ENCODE assay signal across 13 cellular contexts in genomic region chr20:64145458-64146300, GRCh38. TPM values are rescaled to one million over a fixed set of nuclear protein-coding genes. Genes with fewer than 3 reads are reported as not detected.
A peak's percentile ranks its signal among the peaks of the same experiment; 100 is the strongest.
DNase-seq lines count a peak whose midpoint lies in the region; ATAC-seq, FAIRE-seq and TF ChIP-seq lines count a peak whose summit lies in the region.
"Had no signal": no experiment of that assay in that cellular context is flagged by ENCODE, and none has a peak within 500 bp of the region (broad histone marks: within the 10 kb centered on the region; RNA-seq: fewer than 3 reads in every experiment).

No MANE protein-coding gene starts in this region.

- DNase-seq in activated naive CD4-positive, alpha-beta T cell treated with anti-CD3 and anti-CD28 coated beads, Interleukin-2, amount 50 U/mL, for 16 hours, result peak; percentile 11
- no peak for DNase-seq in activated naive CD4-positive, alpha-beta T cell (lab: John Stamatoyannopoulos, UW)
- DNase-seq in HL-60 (ENCODE audit: low read depth in 1 of 2, low spot score in 1 of 2) (peak in 1 of 2 experiments; percentile 12), K562 (ENCODE audit: extremely low read depth in 1 of 4, low spot score in 3 of 4) (peak; percentile 41 to 65 (median 52)), sigmoid colon (peak; percentile 42), NCI-H1105 (lab: John Stamatoyannopoulos, UW) (no peak), GM23248 (no peak)
- DNase-seq: T-helper 9 cell had no signal

- H3K27ac ChIP-seq in HL-60 (replicated peaks) (no peak overlapping the region), K562 (ENCODE audit: extremely low read depth, low read depth, low read length) (no peak overlapping the region), sigmoid colon (no peak overlapping the region), GM23248 (no peak overlapping the region)
- H3K27ac ChIP-seq: heart left ventricle had no signal

- intact Hi-C loops in K562 (cut with micrococcal nuclease), result no loop called here
- intact Hi-C loops in sigmoid colon (cut with DNase I), result no loop called here

- no peak overlapping the region for H3K9ac ChIP-seq in K562 (ENCODE audit: insufficient read depth in 1 of 2, low read depth in 2 of 2, low read length in 2 of 2)
- H3K9ac ChIP-seq in GM23248, result no peak overlapping the region

- H2AFZ ChIP-seq in K562 (ENCODE audit: low read depth, low read length) (no peak overlapping the region), GM23248 (no peak overlapping the region)

- ATAC-seq in K562, result peak; percentile 57; the same call in 2 of the 3 replicates
- no peak for ATAC-seq in GM18909 (IDR thresholded peaks at IDR 0.05; ENCODE audit: poor library complexity, unreplicated experiment)
- ATAC-seq: heart left ventricle had no signal

- FAIRE-seq in K562 (lab: Jason Lieb, UNC), result peak; percentile 44

- peak; percentile 4 for TF ChIP-seq CTCF in HL-60 (IDR thresholded peaks at IDR 0.05; ENCODE audit: insufficient read depth, low read length)
- TF ChIP-seq CTCF in K562 (IDR thresholded peaks at IDR 0.05 in 2 of 3, conservative IDR thresholded peaks at IDR 0.05 in 1 of 3; ENCODE audit: insufficient read depth in 2 of 3, low read depth in 1 of 3, low read length in 3 of 3), result peak; percentile 43 to 74 (median 69)
- no peak for TF ChIP-seq CTCF in sigmoid colon (IDR thresholded peaks at IDR 0.05)

- H3K4me2 ChIP-seq in K562 (ENCODE audit: insufficient read depth, low read length) (no peak overlapping the region), GM23248 (ENCODE audit: unreplicated experiment) (no peak overlapping the region)

- POLR2A ChIA-PET in K562 (lab: Yijun Ruan, JAX), result interaction anchor here (0.6 kb wide), 1 partner anchor 457 kb away, joined by 3 read pairs; no protein-coding TSS in a partner anchor

- BruUV-seq in K562 (replicated peaks; lab: Mats Ljungman, UMichigan), result no TSS peak

- H3K27me3 ChIP-seq in HL-60 (ENCODE audit: insufficient read depth, poor library complexity, severe bottlenecking), result no peaks in the 10 kb centered on the region
- peaks cover 6 to 32% of the 10 kb centered on the region in 2 experiments; a peak in 4 of 5 replicates for H3K27me3 ChIP-seq in K562 (ENCODE audit: control insufficient read depth in 2 of 2, insufficient read depth in 2 of 2, low read length in 2 of 2)
- peaks cover 0 to 48% (median 25%) of the 10 kb centered on the region in 3 donors for H3K27me3 ChIP-seq in sigmoid colon
- 0 out of 2 replicates have a peak, but pooled peaks cover 8% of the 10 kb centered on the region for H3K27me3 ChIP-seq in GM23248 (replicated peaks; ENCODE audit: insufficient read depth)

- H4K20me1 ChIP-seq in K562 (replicated peaks; ENCODE audit: control insufficient read depth, insufficient read depth, low read length) (no peaks in the 10 kb centered on the region), GM23248 (ENCODE audit: insufficient read depth) (no peaks in the 10 kb centered on the region)

- H3F3A ChIP-seq in GM23248 (ENCODE audit: insufficient read depth), result no peaks in the 10 kb centered on the region

- no peaks in the 10 kb centered on the region for H3K9me1 ChIP-seq in K562 (ENCODE audit: control insufficient read depth, insufficient read depth, low read length)

- CTCF ChIA-PET in K562 (lab: Yijun Ruan, JAX; ENCODE audit: low intra/inter-chr PET ratio), result no interaction called here

- TF ChIP-seq EP300 in K562 (IDR thresholded peaks at IDR 0.05; ENCODE audit: low read length) (no peak), sigmoid colon (IDR thresholded peaks at IDR 0.05) (no peak)

- TF ChIP-seq POLR2A in K562 (conservative IDR thresholded peaks at IDR 0.05) (no peak), sigmoid colon (IDR thresholded peaks at IDR 0.05) (no peak)

- in situ Hi-C loops in K562 (cut with MboI), result no loop called here
- in situ Hi-C loops in GM23248 (cut with MboI), result no loop called here

- no peaks in the 10 kb centered on the region for H3K79me2 ChIP-seq in K562 (ENCODE audit: control insufficient read depth, insufficient read depth, low read length)
- no peaks in the 10 kb centered on the region for H3K79me2 ChIP-seq in GM23248 (ENCODE audit: insufficient read depth)

- WGBS in K562 (ENCODE audit: insufficient coverage, low coverage, missing lambda C conversion rate), result 4% methylated on average over 17 of the region's 17 CpGs
- 88 to 91% methylated on average over 17 of the region's 17 CpGs for WGBS in sigmoid colon, 2 donors
- 49% methylated on average over 17 of the region's 17 CpGs for WGBS in GM23248 (ENCODE audit: low coverage in 1 of 2, low lambda C conversion rate in 2 of 2, missing lambda C conversion rate in 2 of 2), 2 experiments

- no peak overlapping the region for H3K4me3 ChIP-seq in HL-60 (replicated peaks; ENCODE audit: insufficient read depth, low read length)
- H3K4me3 ChIP-seq in K562, result no peak overlapping the region
- H3K4me3 ChIP-seq in sigmoid colon, result no peak overlapping the region
- H3K4me3 ChIP-seq in GM23248, result no peak overlapping the region
- H3K4me3 ChIP-seq: heart left ventricle had no signal

- peaks cover 19% of the 10 kb centered on the region for H3K9me3 ChIP-seq in K562 (replicated peaks; ENCODE audit: control insufficient read depth, insufficient read depth, low read depth, low read length)
- H3K9me3 ChIP-seq in sigmoid colon, result peaks cover 0 to 6% (median 2%) of the 10 kb centered on the region in 4 donors
- no peaks in the 10 kb centered on the region for H3K9me3 ChIP-seq in GM23248 (ENCODE audit: low read depth)

- H3K36me3 ChIP-seq in K562 (ENCODE audit: control insufficient read depth, insufficient read depth, low read length), result no peaks in the 10 kb centered on the region
- H3K36me3 ChIP-seq in sigmoid colon, result no peaks in the 10 kb centered on the region
- no peaks in the 10 kb centered on the region for H3K36me3 ChIP-seq in GM23248 (ENCODE audit: low read depth)
- H3K36me3 ChIP-seq: heart left ventricle had no signal

- H3K9me2 ChIP-seq in GM23248 (ENCODE audit: insufficient read depth), result no peaks in the 10 kb centered on the region

- H3K4me1 ChIP-seq in K562 (replicated peaks in 1 of 2; ENCODE audit: control insufficient read depth in 2 of 2, insufficient read depth in 2 of 2, low read length in 2 of 2) (no peaks in the 10 kb centered on the region), sigmoid colon (no peaks in the 10 kb centered on the region), GM23248 (ENCODE audit: insufficient read depth) (no peaks in the 10 kb centered on the region)
- H3K4me1 ChIP-seq: heart left ventricle had no signal

- TF ChIP-seq RAD21 in K562 (CRISPR knock-in tag; conservative IDR thresholded peaks at IDR 0.05 in 1 of 2, IDR thresholded peaks at IDR 0.05 in 1 of 2), result peak in 1 of 2 experiments; percentile 36; a peak in 2 of 4 replicates

TF ChIP-seq in K562, 482 proteins besides CTCF, POLR2A, EP300 and RAD21 (continues in another document):
- TF ChIP-seq SP2 (IDR thresholded peaks at IDR 0.05; ENCODE audit: extremely low read depth, low read depth, low read length, poor library complexity, severe bottlenecking) (no peak), RFX5 (IDR thresholded peaks at IDR 0.05; ENCODE audit: low read depth, low read length) (no peak)

RNA-seq across cellular contexts. Expression of gene MYT1, which starts 18.6 kb away (rescaled TPM):
- 0.14 TPM in 1 of 2 replicates, not detected in the other for total RNA-seq in K562 (2011; cell fraction: chromatin; rRNA removed; ENCODE audit: low replicate concordance)
- 0.26 TPM in 1 of 2 replicates, not detected in the other for total RNA-seq in K562 (2011; cell fraction: nucleolus; rRNA removed)
- total RNA-seq in K562 (2011; cell fraction: nucleoplasm; rRNA removed), result not detected in 2 replicates
- total RNA-seq in K562 (2014; rRNA removed), result 0.12 TPM in 1 of 2 replicates, not detected in the other
- 0.04 TPM in 1 of 2 replicates, not detected in the other for total RNA-seq in K562 (2014; rRNA removed; fragmentation: Illumina TruSeq; extraction: Trizol)
- not detected in 2 replicates for total RNA-seq in K562 (2015; rRNA removed; fragmentation: Illumina TruSeq; extraction: Trizol)
- 0.02 TPM in 1 of 2 replicates, not detected in the other for total RNA-seq in K562 (2021)
- 0.10 and 0.12 TPM in 2 replicates for polyA plus RNA-seq in K562 (2011; rRNA removed)
- polyA plus RNA-seq in K562 (2011; cell fraction: cytosol; rRNA removed), result 0.03 and 0.13 TPM in 2 replicates
- polyA plus RNA-seq in K562 (2011; cell fraction: nucleus; rRNA removed), result 0.04 and 0.17 TPM in 2 replicates
- 0.04 and 0.07 TPM in 2 replicates for polyA plus RNA-seq in K562 (2012)
- 0.12 TPM in 1 of 2 replicates, not detected in the other for polyA plus RNA-seq in K562 (2014; fragmentation: Illumina TruSeq; extraction: Trizol)
- polyA plus RNA-seq in K562 (2014; fragmentation: Nextera tagmentation; extraction: Ambion mirVana), result under 1 TPM in 1 of 2 experiments, not detected in 1; 0.06 TPM
- polyA plus RNA-seq in K562 (2014; rRNA removed), result 0.05 TPM in 1 of 2 replicates, not detected in the other
- polyA minus RNA-seq in K562 (2011; rRNA and poly(A)+ RNA removed), result 0.07 and 0.09 TPM in 2 replicates
- not detected in 2 replicates for polyA minus RNA-seq in K562 (2011; cell fraction: cytosol; rRNA and poly(A)+ RNA removed)
- 0.11 TPM in 1 of 2 replicates, not detected in the other for polyA minus RNA-seq in K562 (2011; cell fraction: nucleus; rRNA and poly(A)+ RNA removed)
- total RNA-seq in sigmoid colon, result 1 to 10 TPM in 1 of 4 donors, under 1 TPM in 3; under 0.01 to 1.1 (median 0.22) TPM
- under 1 TPM in 1 of 3 donors, not detected in 2; 0.31 TPM for polyA plus RNA-seq in sigmoid colon
- total RNA-seq in GM23248 (2014; rRNA removed; shearing (Covaris generic)), result not detected in 2 replicates
- polyA plus RNA-seq in GM23248 (2016; fragmentation: Nextera tagmentation; extraction: Ambion mirVana), result not detected in 2 replicates
- total RNA-seq: activated T-helper 2 cell treated with anti-CD3 and anti-CD28 coated beads, Interferon-gamma antibody, Interleukin-2, Interleukin-4, amounts not matched to agents 10 μg/mL and 5 μg/mL and 100 μg/mL, durations not matched to agents 14 hours and 24 hours and 36 hours; mononuclear cell had no signal
- polyA plus RNA-seq: BJ had no signal

RNA-seq across cellular contexts. Expression of gene NPBWR2, which starts 38.3 kb away (rescaled TPM):
- total RNA-seq in K562 (2011; cell fraction: chromatin; rRNA removed; ENCODE audit: low replicate concordance), result not detected in 2 replicates
- total RNA-seq in K562 (2011; cell fraction: nucleolus; rRNA removed), result not detected in 2 replicates
- total RNA-seq in K562 (2011; cell fraction: nucleoplasm; rRNA removed), result not detected in 2 replicates
- total RNA-seq in K562 (2014; rRNA removed) (not detected in 2 replicates), K562 (2014; rRNA removed; fragmentation: Illumina TruSeq; extraction: Trizol) (not detected in 2 replicates), K562 (2015; rRNA removed; fragmentation: Illumina TruSeq; extraction: Trizol) (not detected in 2 replicates), K562 (2021) (not detected in 2 replicates), sigmoid colon (not detected)
- polyA plus RNA-seq in K562 (2011; rRNA removed) (not detected in 2 replicates), K562 (2014; fragmentation: Illumina TruSeq; extraction: Trizol) (not detected in 2 replicates), K562 (2014; fragmentation: Nextera tagmentation; extraction: Ambion mirVana) (not detected), K562 (2014; rRNA removed) (not detected in 2 replicates), sigmoid colon (not detected), GM23248 (2016; fragmentation: Nextera tagmentation; extraction: Ambion mirVana) (not detected in 2 replicates)
- polyA plus RNA-seq in K562 (2011; cell fraction: cytosol; rRNA removed), result not detected in 2 replicates
- polyA plus RNA-seq in K562 (2011; cell fraction: nucleus; rRNA removed), result not detected in 2 replicates
- polyA plus RNA-seq in K562 (2012), result not detected in 2 replicates
- polyA minus RNA-seq in K562 (2011; rRNA and poly(A)+ RNA removed), result not detected in 2 replicates
- not detected in 2 replicates for polyA minus RNA-seq in K562 (2011; cell fraction: cytosol; rRNA and poly(A)+ RNA removed)
- polyA minus RNA-seq in K562 (2011; cell fraction: nucleus; rRNA and poly(A)+ RNA removed), result not detected in 2 replicates
- not detected in 2 replicates for total RNA-seq in GM23248 (2014; rRNA removed; shearing (Covaris generic))
- total RNA-seq: activated T-helper 2 cell treated with anti-CD3 and anti-CD28 coated beads, Interferon-gamma antibody, Interleukin-2, Interleukin-4, amounts not matched to agents 10 μg/mL and 5 μg/mL and 100 μg/mL, durations not matched to agents 14 hours and 24 hours and 36 hours; heart left ventricle; mononuclear cell had no signal
- polyA plus RNA-seq: BJ, heart left ventricle had no signal

Comparison
In these comparisons a context has a peak if more than half of its experiments do, and no peak if none do; other contexts are left out.
1. DNase-seq: peak in activated naive CD4-positive, alpha-beta T cell treated with anti-CD3 and anti-CD28 coated beads, Interleukin-2, amount 50 U/mL, for 16 hours (single experiment), K562 (4 of 4) and sigmoid colon (single experiment); none in activated naive CD4-positive, alpha-beta T cell (0 of 4), NCI-H1105 (single experiment) and GM23248 (single experiment).
2. CTCF ChIP-seq: peak in HL-60 (single experiment) and K562 (3 of 3); none in sigmoid colon (0 of 4).